ENCODE assay signal across 17 cellular contexts in the genomic region with DNA sequence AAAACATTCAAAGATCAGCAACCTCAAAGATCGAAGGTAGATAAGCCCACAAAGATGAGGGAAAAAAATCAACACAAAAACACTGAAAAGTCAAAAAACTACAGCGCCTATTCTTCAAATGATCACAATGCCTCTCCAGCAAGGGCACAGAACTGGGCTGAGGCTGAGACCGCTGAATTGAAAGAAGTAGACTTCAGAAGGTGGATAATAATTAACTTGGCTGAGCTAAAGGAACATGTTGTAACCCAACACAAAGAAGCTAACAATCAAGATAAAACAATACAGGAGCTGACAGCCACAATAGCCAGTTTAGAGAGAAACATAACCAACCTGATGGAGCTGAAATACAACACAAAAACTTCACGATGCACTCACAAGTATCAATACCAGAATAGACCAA.
DNase-seq lines count a peak whose midpoint lies in the region; ATAC-seq and TF ChIP-seq lines count a peak whose summit lies in the region.
"Had no signal": no experiment of that assay in that cellular context is flagged by ENCODE, and none has a peak within 500 bp of the region (broad histone marks: within the 10 kb centered on the region; RNA-seq: fewer than 3 reads in every experiment).

No MANE protein-coding gene starts in this region.

- H3K27ac ChIP-seq in 22Rv1 (peak overlapping the region; percentile 62), VCaP (peak overlapping the region; percentile 64), esophagus squamous epithelium (no peak overlapping the region)

- peak; percentile 24 for DNase-seq in kidney glomerular epithelial cell (lab: John Stamatoyannopoulos, UW)
- no peak for DNase-seq in nephron progenitor cell
- no peak for DNase-seq in SW480 (ENCODE audit: low spot score)
- no peak for DNase-seq in erythroblast (lab: John Stamatoyannopoulos, UW)
- no peak for DNase-seq in esophagus squamous epithelium (lab: John Stamatoyannopoulos, UW)
- DNase-seq: 8988T; CD4-positive, alpha-beta memory T cell; GDM1; GOT3; KG1; NCI-H1436 treated with DMSO at 0.1 percent for 48 hours; NCI-H2029 treated with DMSO at 0.1 percent for 48 hours; NCI-H748 treated with DMSO at 0.1 percent for 48 hours had no signal

- peaks cover 5% of the 10 kb centered on the region for H3K4me1 Mint-ChIP-seq in nephron progenitor cell
- H3K4me1 Mint-ChIP-seq: CD4-positive, alpha-beta memory T cell had no signal

- H3K27ac Mint-ChIP-seq in nephron progenitor cell: peak overlapping the region; percentile 33
- H3K27ac Mint-ChIP-seq: CD4-positive, alpha-beta memory T cell had no signal

- intact Hi-C loops in esophagus squamous epithelium (cut with DNase I): no loop called here

- no peaks in the 10 kb centered on the region for H3K36me3 Mint-ChIP-seq in nephron progenitor cell (ENCODE audit: low read depth)
- H3K36me3 Mint-ChIP-seq: CD4-positive, alpha-beta memory T cell had no signal

- no peak overlapping the region for H3K4me3 Mint-ChIP-seq in nephron progenitor cell
- H3K4me3 Mint-ChIP-seq: CD4-positive, alpha-beta memory T cell had no signal

- no peaks in the 10 kb centered on the region for H3K27me3 Mint-ChIP-seq in nephron progenitor cell (ENCODE audit: low read depth, poor library complexity)
- H3K27me3 Mint-ChIP-seq: CD4-positive, alpha-beta memory T cell had no signal

- H3K9me3 ChIP-seq in esophagus squamous epithelium: peaks cover 0 to 6% (median 0%) of the 10 kb centered on the region in 3 donors

- no peaks in the 10 kb centered on the region for H3K36me3 ChIP-seq in esophagus squamous epithelium

- peaks cover 4% of the 10 kb centered on the region for H3K9me3 Mint-ChIP-seq in nephron progenitor cell

- H3K4me1 ChIP-seq in esophagus squamous epithelium: no peaks in the 10 kb centered on the region

- TF ChIP-seq POLR2A in erythroblast (IDR thresholded peaks at IDR 0.05; ENCODE audit: low read length) (no peak), esophagus squamous epithelium (IDR thresholded peaks at IDR 0.05) (no peak)

- H3K27me3 ChIP-seq in esophagus squamous epithelium: no peaks in the 10 kb centered on the region

- H3K4me3 ChIP-seq in esophagus squamous epithelium: no peak overlapping the region
- H3K4me3 ChIP-seq: GM12878 had no signal

- WGBS in esophagus squamous epithelium, 2 donors: 44 to 55% methylated on average over 4 of the region's 4 CpGs

- no peak for TF ChIP-seq CTCF in 22Rv1 (IDR thresholded peaks at IDR 0.05)
- no peak for TF ChIP-seq CTCF in VCaP (conservative IDR thresholded peaks at IDR 0.05)
- TF ChIP-seq CTCF in nephron progenitor cell (IDR thresholded peaks at IDR 0.05): no peak
- TF ChIP-seq CTCF in esophagus squamous epithelium (IDR thresholded peaks at IDR 0.05): no peak

- ATAC-seq in HG03565 (IDR thresholded peaks at IDR 0.05; ENCODE audit: unreplicated experiment): no peak

Comparison
In these comparisons a context has a peak if more than half of its experiments do, and no peak if none do; other contexts are left out.
1. H3K27ac ChIP-seq: peak in 22Rv1 (single experiment) and VCaP (single experiment); none in esophagus squamous epithelium (0 of 4).